In genomic region chr2:144965172-144965571, GRCh38 we compare ENCODE assay signal across 18 cellular contexts.
DNase-seq lines count a peak whose midpoint lies in the region; ATAC-seq, FAIRE-seq and TF ChIP-seq lines count a peak whose summit lies in the region.
"Had no signal": no experiment of that assay in that cellular context is flagged by ENCODE, and none has a peak within 500 bp of the region (broad histone marks: within the 10 kb centered on the region; RNA-seq: fewer than 3 reads in every experiment).

No MANE protein-coding gene starts in this region.

- no peak for TF ChIP-seq EP300 in K562 (IDR thresholded peaks at IDR 0.05; ENCODE audit: low read length)

- TF ChIP-seq CTCF in K562 (IDR thresholded peaks at IDR 0.05 in 2 of 3, conservative IDR thresholded peaks at IDR 0.05 in 1 of 3; ENCODE audit: insufficient read depth in 2 of 3, low read depth in 1 of 3, low read length in 3 of 3), result no peak
- no peak for TF ChIP-seq CTCF in spleen (IDR thresholded peaks at IDR 0.05 in 8 of 11, conservative IDR thresholded peaks at IDR 0.05 in 3 of 11)

- no peaks in the 10 kb centered on the region for H4K20me1 ChIP-seq in K562 (replicated peaks; ENCODE audit: control insufficient read depth, insufficient read depth, low read length)
- H4K20me1 ChIP-seq: BLaER1 treated with 17β-estradiol and CSF1 and Interleukin-3, amounts not matched to agents 10 nM and 100 nM had no signal

- in situ Hi-C loops in K562 (cut with MboI), result no loop called here

- DNase-seq in Right ventricle myocardium inferior (ENCODE audit: missing footprints), result peak; percentile 34
- no peak for DNase-seq in right cardiac atrium
- no peak for DNase-seq in K562 (ENCODE audit: extremely low read depth in 1 of 4, low spot score in 3 of 4)
- no peak for DNase-seq in mesenteric fat pad (ENCODE audit: low spot score)
- no peak for DNase-seq in spleen
- DNase-seq: ACHN; Caco-2; Calu3; CD4-positive, alpha-beta T cell; CD8-positive, alpha-beta T cell; DMS79 treated with DMSO at 0.1 percent for 48 hours; GF-D8 had no signal

- no peak for FAIRE-seq in K562 (lab: Jason Lieb, UNC)
- FAIRE-seq: D721Med, G401.6, GM12891 had no signal

- H3K9me3 ChIP-seq in right cardiac atrium (ENCODE audit: control insufficient read depth, low read length) (no peaks in the 10 kb centered on the region), K562 (replicated peaks; ENCODE audit: control insufficient read depth, insufficient read depth, low read depth, low read length) (peaks cover 4% of the 10 kb centered on the region), spleen (peaks cover 0 to 44% (median 31%) of the 10 kb centered on the region in 8 donors)

- TF ChIP-seq POLR2A in K562 (conservative IDR thresholded peaks at IDR 0.05) (no peak), spleen (IDR thresholded peaks at IDR 0.05) (no peak)

- H2AFZ ChIP-seq in K562 (ENCODE audit: low read depth, low read length), result no peak overlapping the region

- WGBS in right cardiac atrium, result 85% methylated on average over 4 of the region's 4 CpGs
- 23% methylated on average over 4 of the region's 4 CpGs for WGBS in K562 (ENCODE audit: insufficient coverage, low coverage, missing lambda C conversion rate)
- WGBS in spleen, 5 donors, result 83 to 96% (median 90%) methylated on average over 4 of the region's 4 CpGs

- no peak overlapping the region for H3K27ac ChIP-seq in right cardiac atrium (ENCODE audit: low read length)
- H3K27ac ChIP-seq in K562 (ENCODE audit: extremely low read depth, low read depth, low read length), result no peak overlapping the region
- H3K27ac ChIP-seq in spleen, result no peak overlapping the region
- H3K27ac ChIP-seq: 22Rv1; BLaER1 treated with 17β-estradiol and CSF1 and Interleukin-3, amounts not matched to agents 10 nM and 100 nM; C4-2B had no signal

- CTCF ChIA-PET in K562 (lab: Yijun Ruan, JAX; ENCODE audit: low intra/inter-chr PET ratio), result no interaction called here

- H3K9ac ChIP-seq in K562 (ENCODE audit: insufficient read depth in 1 of 2, low read depth in 2 of 2, low read length in 2 of 2), result no peak overlapping the region
- H3K9ac ChIP-seq: BLaER1 treated with 17β-estradiol and CSF1 and Interleukin-3, amounts not matched to agents 10 nM and 100 nM had no signal

- TF ChIP-seq RAD21 in K562 (CRISPR knock-in tag; conservative IDR thresholded peaks at IDR 0.05 in 1 of 2, IDR thresholded peaks at IDR 0.05 in 1 of 2), result no peak

- intact Hi-C loops in Right ventricle myocardium inferior (cut with DNase I) (no loop called here), right cardiac atrium (cut with DNase I) (no loop called here), K562 (cut with micrococcal nuclease) (no loop called here), spleen (cut with DNase I; ENCODE audit: low total_unique reads) (no loop called here)

- H3K27me3 ChIP-seq in right cardiac atrium (ENCODE audit: control insufficient read depth, insufficient read depth) (no peaks in the 10 kb centered on the region), K562 (ENCODE audit: control insufficient read depth in 2 of 2, insufficient read depth in 2 of 2, low read length in 2 of 2) (no peaks in the 10 kb centered on the region), spleen (replicated peaks in 1 of 7) (no peaks in the 10 kb centered on the region)
- H3K27me3 ChIP-seq: BLaER1 treated with 17β-estradiol and CSF1 and Interleukin-3, amounts not matched to agents 10 nM and 100 nM had no signal

- H3K36me3 ChIP-seq in K562 (ENCODE audit: control insufficient read depth, insufficient read depth, low read length) (no peaks in the 10 kb centered on the region), spleen (no peaks in the 10 kb centered on the region)

- H3K4me3 ChIP-seq in right cardiac atrium (ENCODE audit: low read length) (no peak overlapping the region), K562 (no peak overlapping the region), spleen (no peak overlapping the region)
- H3K4me3 ChIP-seq: BLaER1 treated with 17β-estradiol and CSF1 and Interleukin-3, amounts not matched to agents 10 nM and 100 nM had no signal

- H3K4me2 ChIP-seq in K562 (ENCODE audit: insufficient read depth, low read length), result no peak overlapping the region
- H3K4me2 ChIP-seq: BLaER1 treated with 17β-estradiol and CSF1 and Interleukin-3, amounts not matched to agents 10 nM and 100 nM had no signal

- no peaks in the 10 kb centered on the region for H3K9me1 ChIP-seq in K562 (ENCODE audit: control insufficient read depth, insufficient read depth, low read length)

- no peaks in the 10 kb centered on the region for H3K4me1 ChIP-seq in right cardiac atrium (ENCODE audit: control insufficient read depth, insufficient read depth, low read length)
- H3K4me1 ChIP-seq in K562 (replicated peaks in 1 of 2; ENCODE audit: control insufficient read depth in 2 of 2, insufficient read depth in 2 of 2, low read length in 2 of 2), result no peaks in the 10 kb centered on the region
- H3K4me1 ChIP-seq in spleen, result no peaks in the 10 kb centered on the region
- H3K4me1 ChIP-seq: BLaER1 treated with 17β-estradiol and CSF1 and Interleukin-3, amounts not matched to agents 10 nM and 100 nM; Caco-2 had no signal

- ATAC-seq in Right ventricle myocardium inferior, result no peak
- ATAC-seq in right cardiac atrium, result no peak
- ATAC-seq in K562, result no peak
- ATAC-seq: CD8-positive, alpha-beta T cell had no signal

- POLR2A ChIA-PET in K562 (lab: Yijun Ruan, JAX), result no interaction called here

- no peaks in the 10 kb centered on the region for H3K79me2 ChIP-seq in K562 (ENCODE audit: control insufficient read depth, insufficient read depth, low read length)

- BruUV-seq in K562 (replicated peaks; lab: Mats Ljungman, UMichigan), result no TSS peak

TF ChIP-seq in K562, 482 proteins besides CTCF, POLR2A, EP300 and RAD21:
- TF ChIP-seq CBX3 (IDR thresholded peaks at IDR 0.05; ENCODE audit: borderline replicate concordance in 1 of 2, low read length in 2 of 2), result peak in 1 of 2 experiments; percentile 30; a peak in 1 of 3 replicates
- no peak for TF ChIP-seq PREB (CRISPR knock-in tag; IDR thresholded peaks at IDR 0.05)
- TF ChIP-seq HBP1 (CRISPR knock-in tag; IDR thresholded peaks at IDR 0.05), result no peak
- peak; percentile 75 for TF ChIP-seq ZFP36 (IDR thresholded peaks at IDR 0.05; ENCODE audit: low read depth, low read length, partially characterized antibody)
- no peak for TF ChIP-seq CC2D1A (IDR thresholded peaks at IDR 0.05)
- TF ChIP-seq SRF (CRISPR knock-in tag; IDR thresholded peaks at IDR 0.05), result no peak
